In the genomic region with DNA sequence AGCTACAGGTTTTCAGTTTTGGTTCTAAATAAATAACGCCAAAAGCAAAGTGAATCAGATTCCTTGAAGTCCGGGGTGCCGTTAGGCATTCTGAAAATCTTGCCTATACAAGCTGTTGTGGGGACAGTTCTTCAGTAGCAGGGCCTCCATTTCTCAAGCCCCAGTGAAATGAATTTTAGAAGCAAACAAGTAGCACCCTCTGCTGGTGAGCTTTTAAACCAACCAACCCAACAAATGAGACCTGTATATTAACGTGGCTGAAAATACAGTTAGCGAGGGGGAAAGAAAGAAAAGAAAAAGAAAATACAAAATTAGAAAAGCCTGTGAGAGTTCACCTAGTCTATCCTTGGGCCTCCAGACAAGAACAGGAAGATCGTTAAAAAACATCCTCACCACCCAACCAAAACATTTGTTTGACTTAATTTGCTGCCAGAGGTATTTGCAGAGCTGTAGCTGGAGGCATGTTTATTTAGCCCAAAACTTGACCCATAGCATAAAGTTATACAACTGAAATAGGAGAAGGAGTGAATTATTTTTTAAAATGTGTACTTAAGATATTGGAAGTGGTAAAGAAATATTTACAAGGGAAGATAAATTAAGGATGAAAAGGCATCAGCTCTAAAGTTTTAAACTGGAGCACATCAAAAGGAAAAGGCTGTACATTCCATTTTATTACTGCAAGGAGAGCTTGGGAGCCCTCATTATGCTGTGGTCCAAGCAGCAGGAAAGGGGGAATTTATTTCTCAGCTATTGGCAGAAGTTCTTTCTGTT, we compare ENCODE assay signal across 9 cellular contexts.
DNase-seq lines count a peak whose midpoint lies in the region; ATAC-seq and TF ChIP-seq lines count a peak whose summit lies in the region.
"Had no signal": no experiment of that assay in that cellular context is flagged by ENCODE, and none has a peak within 500 bp of the region (broad histone marks: within the 10 kb centered on the region; RNA-seq: fewer than 3 reads in every experiment).

No MANE protein-coding gene starts in this region.

- H3K4me1 ChIP-seq in adipocyte (ENCODE audit: control insufficient read depth, insufficient read depth, low read length) = peaks cover 8% of the 10 kb centered on the region
- H3K4me1 ChIP-seq in hepatocyte (ENCODE audit: insufficient read depth) = no peaks in the 10 kb centered on the region

- DNase-seq in SIG-M5 treated with dmso at 0.1 percent for 504 hours (lab: John Stamatoyannopoulos, UW; ENCODE audit: unreplicated experiment) = peak; percentile 42
- DNase-seq in SIG-M5 (lab: John Stamatoyannopoulos, UW) = no peak
- DNase-seq in NCI-H2107 (lab: John Stamatoyannopoulos, UW) = peak; percentile 77
- peak; percentile 70 for DNase-seq in adipocyte (ENCODE audit: low read depth)
- peak; percentile 71 for DNase-seq in hepatocyte (ENCODE audit: low spot score)
- peak; percentile 90 for DNase-seq in superior temporal gyrus (ENCODE audit: extremely low spot score)
- no peak for DNase-seq in activated CD4-positive, CD25-positive, alpha-beta regulatory T cell (lab: John Stamatoyannopoulos, UW)
- DNase-seq: activated naive CD8-positive, alpha-beta T cell treated with anti-CD3 and anti-CD28 coated beads, Interleukin-2, amount 10 ng/mL, durations not matched to agents 7 days and 5 days had no signal

- no peak overlapping the region for H3K9ac ChIP-seq in adipocyte (ENCODE audit: low read length)

- 17% methylated on average over 6 of the region's 6 CpGs for WGBS in hepatocyte (ENCODE audit: low lambda C conversion rate, missing lambda C conversion rate)

- H3K36me3 ChIP-seq in adipocyte (ENCODE audit: control insufficient read depth, insufficient read depth, low read length, severe bottlenecking) = no peaks in the 10 kb centered on the region
- no peaks in the 10 kb centered on the region for H3K36me3 ChIP-seq in hepatocyte (replicated peaks; ENCODE audit: insufficient read depth, low read depth)

- H3K27ac ChIP-seq in hepatocyte = no peak overlapping the region

- H3K9me2 ChIP-seq in hepatocyte (replicated peaks; ENCODE audit: insufficient read depth) = no peaks in the 10 kb centered on the region

- no peaks in the 10 kb centered on the region for H4K20me1 ChIP-seq in hepatocyte (ENCODE audit: insufficient read depth, poor library complexity, severe bottlenecking)

- H3K27me3 ChIP-seq in adipocyte (replicated peaks; ENCODE audit: control insufficient read depth, insufficient read depth, low read length) = no peaks in the 10 kb centered on the region
- no peaks in the 10 kb centered on the region for H3K27me3 ChIP-seq in hepatocyte

- H3K79me2 ChIP-seq in hepatocyte = no peaks in the 10 kb centered on the region

- peak; percentile 51 for ATAC-seq in HG02610 (IDR thresholded peaks at IDR 0.05; ENCODE audit: unreplicated experiment)

- H2AFZ ChIP-seq in hepatocyte = no peak overlapping the region

- no peak overlapping the region for H3K4me3 ChIP-seq in adipocyte (ENCODE audit: low read length)
- no peak overlapping the region for H3K4me3 ChIP-seq in hepatocyte

- H3K4me2 ChIP-seq in hepatocyte = no peak overlapping the region

- peak; percentile 72 for TF ChIP-seq CTCF in hepatocyte (IDR thresholded peaks at IDR 0.05; ENCODE audit: poor library complexity)

- H3K9me3 ChIP-seq in adipocyte (ENCODE audit: control insufficient read depth, low read length) (no peaks in the 10 kb centered on the region), hepatocyte (ENCODE audit: low read depth) (no peaks in the 10 kb centered on the region)

Comparison
In these comparisons a context has a peak if more than half of its experiments do, and no peak if none do; other contexts are left out.
1. DNase-seq: peak in SIG-M5 treated with dmso at 0.1 percent for 504 hours (single experiment), NCI-H2107 (single experiment), adipocyte (single experiment), hepatocyte (single experiment) and superior temporal gyrus (single experiment); none in SIG-M5 (single experiment) and activated CD4-positive, CD25-positive, alpha-beta regulatory T cell (0 of 4).